6 cellular contexts compared by ENCODE assay signal in the genomic region with DNA sequence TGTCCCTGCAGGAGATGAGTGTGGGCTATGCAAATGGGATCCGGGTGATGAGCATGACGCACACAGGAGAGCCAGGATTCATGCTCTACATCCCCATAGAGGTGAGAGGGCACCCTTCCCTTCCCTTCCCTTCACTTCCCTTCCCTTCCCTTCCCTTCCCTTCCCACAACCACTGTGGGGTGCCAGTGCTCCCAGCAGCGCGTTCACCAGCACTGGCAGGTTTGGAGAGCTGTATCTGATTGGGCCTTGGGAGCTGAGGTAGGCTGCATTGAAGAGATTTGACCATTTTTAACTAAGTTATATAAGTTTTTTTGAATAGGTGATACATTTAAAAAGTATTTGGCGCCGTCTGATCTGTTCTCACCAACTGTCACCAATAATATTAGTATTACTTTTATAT. TPM values are rescaled to one million over a fixed set of nuclear protein-coding genes. Genes with fewer than 3 reads are reported as not detected.
"Had no signal": no experiment of that assay in that cellular context is flagged by ENCODE, and none has a peak within 500 bp of the region (broad histone marks: within the 10 kb centered on the region; RNA-seq: fewer than 3 reads in every experiment).

No MANE protein-coding gene starts in this region.

RNA-seq across cellular contexts. Expression of gene CLEC18C, which starts 25.1 kb away (rescaled TPM):
- total RNA-seq: dermis blood vessel endothelial cell, endothelial cell of umbilical vein, glomerular endothelial cell, hepatocyte, left ventricle myocardium superior had no signal
- polyA plus RNA-seq: endothelial cell of umbilical vein, hepatocyte, keratinocyte had no signal
